In genomic region chr17:16973043-16973442, GRCh38 we compare ENCODE assay signal across 18 cellular contexts. TPM values are rescaled to one million over a fixed set of nuclear protein-coding genes. Genes with fewer than 3 reads are reported as not detected.
"Had no signal": no experiment of that assay in that cellular context is flagged by ENCODE, and none has a peak within 500 bp of the region (broad histone marks: within the 10 kb centered on the region; RNA-seq: fewer than 3 reads in every experiment).

No MANE protein-coding gene starts in this region.

RNA-seq across cellular contexts. Expression of gene TNFRSF13B, which starts 1.1 kb away (rescaled TPM):
- total RNA-seq: cerebellum, endothelial cell of umbilical vein, epithelial cell of proximal tubule, esophagus squamous epithelium, heart right ventricle, kidney epithelial cell, left cardiac atrium, lower leg skin, lung microvascular endothelial cell, myocyte, ovary, psoas muscle, renal cortical epithelial cell, right cardiac atrium, sigmoid colon, skeletal muscle tissue, thoracic aorta, tibial nerve had no signal
